In the genomic region with DNA sequence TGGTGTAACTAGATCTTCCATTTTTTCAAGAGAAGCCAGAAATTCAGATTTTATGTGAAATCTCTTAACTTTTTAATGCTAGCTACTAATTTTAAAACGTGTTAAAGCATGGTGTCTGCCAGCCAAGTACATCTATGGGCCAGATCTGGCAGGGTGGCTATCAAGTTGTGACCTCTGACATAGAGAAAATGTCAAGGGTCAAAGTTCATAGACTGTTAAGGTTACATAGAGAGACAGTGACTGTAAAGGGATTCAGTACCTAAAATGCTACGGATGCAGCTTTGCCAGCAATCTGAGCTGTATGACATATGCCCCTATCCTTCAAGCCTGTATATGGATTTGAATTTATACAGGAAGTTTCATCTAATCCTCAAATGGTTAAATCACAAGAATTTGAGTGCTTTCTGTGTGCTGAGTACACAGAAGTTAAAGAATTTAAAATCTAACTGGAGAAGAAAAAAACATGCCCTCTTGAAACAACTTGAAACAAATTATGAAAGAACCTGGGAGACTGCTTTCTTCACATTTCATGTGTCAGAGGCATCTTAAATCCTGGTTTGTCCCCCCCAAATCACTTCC, we compare ENCODE assay signal across 8 cellular contexts. TPM values are rescaled to one million over a fixed set of nuclear protein-coding genes. Genes with fewer than 3 reads are reported as not detected.
DNase-seq lines count a peak whose midpoint lies in the region; ATAC-seq, FAIRE-seq and TF ChIP-seq lines count a peak whose summit lies in the region.

No MANE protein-coding gene starts in this region.

- WGBS in right cardiac atrium: 45% methylated on average over 2 of the region's 2 CpGs
- WGBS in spleen, 5 donors: 64 to 83% (median 75%) methylated on average over 2 of the region's 2 CpGs

- H3K4me3 ChIP-seq in right cardiac atrium (ENCODE audit: low read length): peak overlapping the region; percentile 86
- peak overlapping the region in 7 of 8 donors; percentile 64 to 80 (median 77) for H3K4me3 ChIP-seq in spleen

- H3K9me3 ChIP-seq in T-helper 17 cell (ENCODE audit: control insufficient read depth, low read length, poor library complexity, severe bottlenecking): no peaks in the 10 kb centered on the region
- H3K9me3 ChIP-seq in right cardiac atrium (ENCODE audit: control insufficient read depth, low read length): no peaks in the 10 kb centered on the region
- H3K9me3 ChIP-seq in spleen: peaks cover 0 to 3% (median 2%) of the 10 kb centered on the region in 8 donors

- peak; percentile 29 for FAIRE-seq in GM18507 (lab: Jason Lieb, UNC)

- ATAC-seq in T-helper 17 cell (no peak), right cardiac atrium (no peak), HG03457 (IDR thresholded peaks at IDR 0.05; ENCODE audit: unreplicated experiment) (no peak), GM19467 (IDR thresholded peaks at IDR 0.05; ENCODE audit: unreplicated experiment) (no peak)

- H3K36me3 ChIP-seq in spleen: peaks cover 0 to 3% (median 0%) of the 10 kb centered on the region in 6 donors

- DNase-seq in GM18507 (ENCODE audit: extremely low spot score, insufficient read length, low read depth) (no peak), T-helper 17 cell (no peak), right cardiac atrium (no peak), spleen (no peak), NCI-H446 (lab: John Stamatoyannopoulos, UW) (no peak), GM10266 (ENCODE audit: extremely low spot score) (no peak)

- H3K4me1 Mint-ChIP-seq in T-helper 17 cell: peaks cover 40% of the 10 kb centered on the region

- TF ChIP-seq POLR2A in spleen (IDR thresholded peaks at IDR 0.05): no peak

- TF ChIP-seq CTCF in spleen (IDR thresholded peaks at IDR 0.05 in 8 of 11, conservative IDR thresholded peaks at IDR 0.05 in 3 of 11) (no peak), GM10266 (IDR thresholded peaks at IDR 0.05; ENCODE audit: control insufficient read depth, insufficient read depth, low read depth, missing control alignments) (no peak)

- H3K27me3 ChIP-seq in right cardiac atrium (ENCODE audit: control insufficient read depth, insufficient read depth): no peaks in the 10 kb centered on the region
- H3K27me3 ChIP-seq in spleen (replicated peaks in 1 of 7): no peaks in the 10 kb centered on the region

- H3K27ac Mint-ChIP-seq in T-helper 17 cell: peak overlapping the region; percentile 99

- H3K4me1 ChIP-seq in right cardiac atrium (ENCODE audit: control insufficient read depth, insufficient read depth, low read length) (peaks cover 12% of the 10 kb centered on the region), spleen (peaks cover 21 to 59% (median 45%) of the 10 kb centered on the region in 6 donors)

- intact Hi-C loops in right cardiac atrium (cut with DNase I) (loop anchor here in 2 of 4 donors (10.0 kb wide), 2 partner anchors 52 to 172 kb away; a partner anchor contains a TSS), spleen (cut with DNase I; ENCODE audit: low total_unique reads) (no loop called here)

- no peaks in the 10 kb centered on the region for H3K36me3 Mint-ChIP-seq in T-helper 17 cell (ENCODE audit: low read depth)

- H3K27me3 Mint-ChIP-seq in T-helper 17 cell: no peaks in the 10 kb centered on the region

- H3K27ac ChIP-seq in right cardiac atrium (ENCODE audit: low read length): peak overlapping the region; percentile 99
- H3K27ac ChIP-seq in spleen: peak overlapping the region; percentile 73 to 97 (median 93)

- peak overlapping the region; percentile 93 for H3K4me3 Mint-ChIP-seq in T-helper 17 cell

RNA-seq across cellular contexts. Expression of a gene that starts 1.0 kb away (rescaled TPM):
- total RNA-seq in T-helper 17 cell: 10 to 100 TPM; 11.4 to 11.8 TPM
- 10 to 100 TPM; 41.3 to 52.3 (median 48.5) TPM for total RNA-seq in right cardiac atrium
- 14.6 TPM for polyA plus RNA-seq in right cardiac atrium
- total RNA-seq in spleen: 10 to 100 TPM; 23.6 to 38.0 (median 29.1) TPM
- polyA plus RNA-seq in spleen: 1 to 10 TPM; 2.0 to 5.2 (median 2.3) TPM

RNA-seq across cellular contexts. Expression of a gene that starts 52.5 kb away (rescaled TPM):
- total RNA-seq in T-helper 17 cell: 10 to 100 TPM; 14.6 to 24.7 TPM
- 10 to 100 TPM; 11.9 to 20.1 (median 15.2) TPM for total RNA-seq in right cardiac atrium
- polyA plus RNA-seq in right cardiac atrium: 10.3 TPM
- 10 to 100 TPM; 13.6 to 26.2 (median 15.4) TPM for total RNA-seq in spleen
- 1 to 10 TPM; 7.6 to 8.2 (median 7.7) TPM for polyA plus RNA-seq in spleen
